ENCODE assay signal across 11 cellular contexts in genomic region chr9:89536618-89537017, GRCh38. TPM values are rescaled to one million over a fixed set of nuclear protein-coding genes. Genes with fewer than 3 reads are reported as not detected.
DNase-seq lines count a peak whose midpoint lies in the region; ATAC-seq, FAIRE-seq and TF ChIP-seq lines count a peak whose summit lies in the region.
"Had no signal": no experiment of that assay in that cellular context is flagged by ENCODE, and none has a peak within 500 bp of the region (broad histone marks: within the 10 kb centered on the region; RNA-seq: fewer than 3 reads in every experiment).

No MANE protein-coding gene starts in this region.

- no peaks in the 10 kb centered on the region for H4K20me1 ChIP-seq in GM23248 (ENCODE audit: insufficient read depth)

- peak overlapping the region; percentile 61 for H3K4me3 Mint-ChIP-seq in activated CD4-positive, alpha-beta memory T cell treated with anti-CD3 and anti-CD28 coated beads, Interleukin-2, amount 10 ng/mL, durations not matched to agents 7 days and 5 days

- no peak overlapping the region for H3K4me2 ChIP-seq in GM23248 (ENCODE audit: unreplicated experiment)

- H2AFZ ChIP-seq in GM23248, result no peak overlapping the region

- peak overlapping the region; percentile 90 for H3K27ac Mint-ChIP-seq in activated CD4-positive, alpha-beta memory T cell treated with anti-CD3 and anti-CD28 coated beads, Interleukin-2, amount 10 ng/mL, durations not matched to agents 7 days and 5 days

- H3K9me2 ChIP-seq in GM23248 (ENCODE audit: insufficient read depth), result no peaks in the 10 kb centered on the region

- H3K4me1 Mint-ChIP-seq in activated CD4-positive, alpha-beta memory T cell treated with anti-CD3 and anti-CD28 coated beads, Interleukin-2, amount 10 ng/mL, durations not matched to agents 7 days and 5 days, result peaks cover 78% of the 10 kb centered on the region

- in situ Hi-C loops in GM23248 (cut with MboI), result no loop called here

- H3K9me3 Mint-ChIP-seq in activated CD4-positive, alpha-beta memory T cell treated with anti-CD3 and anti-CD28 coated beads, Interleukin-2, amount 10 ng/mL, durations not matched to agents 7 days and 5 days, result no peaks in the 10 kb centered on the region

- H3F3A ChIP-seq in GM23248 (ENCODE audit: insufficient read depth), result no peaks in the 10 kb centered on the region

- H3K79me2 ChIP-seq in GM23248 (ENCODE audit: insufficient read depth), result no peaks in the 10 kb centered on the region

- H3K36me3 Mint-ChIP-seq in activated CD4-positive, alpha-beta memory T cell treated with anti-CD3 and anti-CD28 coated beads, Interleukin-2, amount 10 ng/mL, durations not matched to agents 7 days and 5 days (ENCODE audit: low read depth), result no peaks in the 10 kb centered on the region

- ATAC-seq in GM18858 (IDR thresholded peaks at IDR 0.05; ENCODE audit: unreplicated experiment) (peak; percentile 38), HG03439 (IDR thresholded peaks at IDR 0.05; ENCODE audit: unreplicated experiment) (no peak)

- H3K9me3 ChIP-seq in HEK293 (ENCODE audit: control insufficient read depth, insufficient read depth, low read depth, low read length) (no peaks in the 10 kb centered on the region), small intestine (ENCODE audit: control insufficient read depth, low read depth) (no peaks in the 10 kb centered on the region), GM23248 (ENCODE audit: low read depth) (no peaks in the 10 kb centered on the region)

- FAIRE-seq in small intestine (lab: Jason Lieb, UNC), result no peak

- H3K9ac ChIP-seq in GM23248, result no peak overlapping the region

- H3K4me3 ChIP-seq in HEK293 (ENCODE audit: low read depth, low read length) (no peak overlapping the region), small intestine (ENCODE audit: low read depth in 1 of 2, low read length in 2 of 2) (no peak overlapping the region), GM23248 (no peak overlapping the region)

- no peaks in the 10 kb centered on the region for H3K27me3 Mint-ChIP-seq in activated CD4-positive, alpha-beta memory T cell treated with anti-CD3 and anti-CD28 coated beads, Interleukin-2, amount 10 ng/mL, durations not matched to agents 7 days and 5 days

- TF ChIP-seq CTCF in HEK293 (tag by site-specific recombination; IDR thresholded peaks at IDR 0.05), result no peak

- DNase-seq in activated CD4-positive, alpha-beta memory T cell treated with anti-CD3 and anti-CD28 coated beads, Interleukin-2, amount 10 ng/mL, durations not matched to agents 7 days and 5 days, result peak; percentile 55
- DNase-seq in small intestine (no peak), T1000 (lab: John Stamatoyannopoulos, UW) (no peak), GM23248 (no peak)
- DNase-seq: effector CD4-positive, alpha-beta T cell; EL; hypothalamus; NCI-H2081 treated with DMSO at 0.1 percent for 48 hours had no signal

- no peak overlapping the region for H3K27ac ChIP-seq in HEK293 (ENCODE audit: extremely low read depth, low read depth, low read length)
- peak overlapping the region; percentile 60 to 68 for H3K27ac ChIP-seq in small intestine (ENCODE audit: low read depth in 1 of 2, low read length in 1 of 2)
- H3K27ac ChIP-seq in GM23248, result no peak overlapping the region

- 72 to 83% (median 74%) methylated on average over 5 of the region's 5 CpGs for whole genome bisulfite sequencing in small intestine, 3 donors
- 61 to 68% methylated on average over 5 of the region's 5 CpGs for WGBS in GM23248 (ENCODE audit: low coverage in 1 of 2, low lambda C conversion rate in 2 of 2, missing lambda C conversion rate in 2 of 2), 2 experiments

- H3K27me3 ChIP-seq in small intestine (ENCODE audit: control insufficient read depth in 2 of 2, insufficient read depth in 2 of 2, low read length in 2 of 2) (no peaks in the 10 kb centered on the region), GM23248 (replicated peaks; ENCODE audit: insufficient read depth) (no peaks in the 10 kb centered on the region)

- CTCF ChIA-PET in HEK293 (lab: Yijun Ruan, JAX), result interaction anchor here (0.5 to 1.6 kb wide), 3 partner anchors 12 to 1009 kb away, joined by 3 to 7 read pairs (median 5); no protein-coding TSS in a partner anchor
- CTCF ChIA-PET in activated CD4-positive, alpha-beta memory T cell treated with anti-CD3 and anti-CD28 coated beads, Interleukin-2, amount 10 ng/mL, durations not matched to agents 7 days and 5 days (lab: Charles Lee), result interaction anchor here (1.4 to 2.6 kb wide), 5 partner anchors 12 to 119 kb away, joined by 3 to 33 read pairs (median 6); no protein-coding TSS in a partner anchor

- POLR2A ChIA-PET in HEK293 (lab: Yijun Ruan, JAX), result no interaction called here
- POLR2A ChIA-PET in activated CD4-positive, alpha-beta memory T cell treated with anti-CD3 and anti-CD28 coated beads, Interleukin-2, amount 10 ng/mL, durations not matched to agents 7 days and 5 days (lab: Charles Lee), result interaction anchor here (0.7 to 11.6 kb wide), 16 partner anchors 9 to 223 kb away, joined by 3 to 124 read pairs (median 4); no protein-coding TSS in a partner anchor

- no peaks in the 10 kb centered on the region for H3K4me1 ChIP-seq in HEK293 (ENCODE audit: control insufficient read depth, insufficient read depth, low read length)
- H3K4me1 ChIP-seq in small intestine (ENCODE audit: control insufficient read depth in 2 of 2, insufficient read depth in 1 of 2, low read depth in 1 of 2, low read length in 1 of 2), result no peaks in the 10 kb centered on the region
- H3K4me1 ChIP-seq in GM23248 (ENCODE audit: insufficient read depth), result no peaks in the 10 kb centered on the region

- H3K36me3 ChIP-seq in HEK293 (ENCODE audit: control insufficient read depth in 2 of 2, insufficient read depth in 1 of 2, low read length in 2 of 2) (no peaks in the 10 kb centered on the region), small intestine (ENCODE audit: control insufficient read depth in 2 of 2, insufficient read depth in 2 of 2, low read length in 2 of 2) (no peaks in the 10 kb centered on the region), GM23248 (ENCODE audit: low read depth) (no peaks in the 10 kb centered on the region)

TF ChIP-seq in HEK293, 187 proteins besides CTCF, POLR2A, EP300 and RAD21:
- TF ChIP-seq ZNF792 (tag by site-specific recombination; IDR thresholded peaks at IDR 0.05) (no peak), EGR2 (tag by site-specific recombination; IDR thresholded peaks at IDR 0.05; ENCODE audit: low read depth) (peak; percentile 50), ZFHX2 (tag by site-specific recombination; conservative IDR thresholded peaks at IDR 0.05) (peak; percentile 56)
TF ChIP-seq in HEK293: peak in this region for 2.

RNA-seq across cellular contexts. Expression of gene SEMA4D, which starts 38.7 kb away (rescaled TPM):
- total RNA-seq in activated CD4-positive, alpha-beta memory T cell treated with anti-CD3 and anti-CD28 coated beads, Interleukin-2, amount 10 ng/mL, durations not matched to agents 7 days and 5 days, result 100 to 1,000 TPM; 339 to 350 TPM
- polyA plus RNA-seq in small intestine (1 to 10 TPM in 2 of 3 donors, under 1 TPM in 1; 0.67 to 8.8 (median 4.6) TPM), GM23248 (2016; fragmentation: Nextera tagmentation; extraction: Ambion mirVana) (0.11 and 0.25 TPM in 2 replicates)
- 0.11 and 1.3 TPM in 2 replicates for total RNA-seq in GM23248 (2014; rRNA removed; shearing (Covaris generic))

Comparison
In these comparisons a context has a peak if more than half of its experiments do, and no peak if none do; other contexts are left out.
1. H3K27ac ChIP-seq: peak in small intestine (2 of 2); none in HEK293 (single experiment) and GM23248 (single experiment).
2. RNA of gene SEMA4D, which starts 38.7 kb away (total RNA-seq): 339 to 350 TPM in activated CD4-positive, alpha-beta memory T cell treated with anti-CD3 and anti-CD28 coated beads, Interleukin-2, amount 10 ng/mL, durations not matched to agents 7 days and 5 days; 0.11 to 1.3 TPM in GM23248; every median in the first group is over 100 times any median in the second.